Comparison of ENCODE assay signal across 13 cellular contexts in genomic region chr1:30903343-30904034, GRCh38. TPM values are rescaled to one million over a fixed set of nuclear protein-coding genes. Genes with fewer than 3 reads are reported as not detected.
DNase-seq lines count a peak whose midpoint lies in the region; TF ChIP-seq lines count a peak whose summit lies in the region.
"Had no signal": no experiment of that assay in that cellular context is flagged by ENCODE, and none has a peak within 500 bp of the region (broad histone marks: within the 10 kb centered on the region; RNA-seq: fewer than 3 reads in every experiment).

No MANE protein-coding gene starts in this region.

- no peak overlapping the region for H3K4me2 ChIP-seq in mesenchymal stem cell (ENCODE audit: low read length, poor library complexity, severe bottlenecking)

- no peaks in the 10 kb centered on the region for H3K9me3 ChIP-seq in mesenchymal stem cell (ENCODE audit: control insufficient read depth, low read length)
- H3K9me3 ChIP-seq in tibial artery, result no peaks in the 10 kb centered on the region

- H2AFZ ChIP-seq in mesenchymal stem cell (ENCODE audit: low read depth, low read length), result no peak overlapping the region

- WGBS in mesenchymal stem cell, result 66% methylated on average over 3 of the region's 8 CpGs

- peak; percentile 35 for DNase-seq in NCI-H226
- DNase-seq in dorsolateral prefrontal cortex, result no peak
- peak; percentile 63 for DNase-seq in mesenchymal stem cell
- peak in 1 of 2 donors; percentile 37 for DNase-seq in tibial artery
- no peak for DNase-seq in NCI-H82 treated with DMSO at 0.1 percent for 48 hours (lab: John Stamatoyannopoulos, UW; ENCODE audit: unreplicated experiment)
- no peak for DNase-seq in cerebellar cortex (ENCODE audit: low spot score)
- no peak for DNase-seq in NCI-H1694 treated with DMSO at 0.1 percent for 48 hours (lab: John Stamatoyannopoulos, UW)
- DNase-seq: activated CD4-positive, alpha-beta T cell treated with anti-CD3 and anti-CD28 coated beads for 4 hours; CD4-positive, alpha-beta T cell; GF-D8; NCI-H1048; stimulated activated naive CD4-positive, alpha-beta T cell treated with Interleukin-2 at 50 U/mL for 16 hours; T-cell had no signal

- H4K8ac ChIP-seq in mesenchymal stem cell (ENCODE audit: low read length), result no peak overlapping the region

- no peak overlapping the region for H2BK120ac ChIP-seq in mesenchymal stem cell (ENCODE audit: low read depth, low read length)

- TF ChIP-seq CTCF in dorsolateral prefrontal cortex (IDR thresholded peaks at IDR 0.05 in 54 of 56, conservative IDR thresholded peaks at IDR 0.05 in 2 of 56; ENCODE audit: low read depth in 1 of 56, partially characterized antibody in 56 of 56) (no peak), tibial artery (IDR thresholded peaks at IDR 0.05) (no peak)

- H3K18ac ChIP-seq in mesenchymal stem cell (ENCODE audit: low read depth in 1 of 2, low read length in 2 of 2), result no peak overlapping the region

- no peak overlapping the region for H3K4me3 ChIP-seq in dorsolateral prefrontal cortex
- no peak overlapping the region for H3K4me3 ChIP-seq in mesenchymal stem cell (ENCODE audit: insufficient read depth in 1 of 2, low read depth in 1 of 2, low read length in 2 of 2)
- no peak overlapping the region for H3K4me3 ChIP-seq in tibial artery

- no peaks in the 10 kb centered on the region for H3K27me3 ChIP-seq in dorsolateral prefrontal cortex
- H3K27me3 ChIP-seq in mesenchymal stem cell (ENCODE audit: control insufficient read depth in 1 of 2, insufficient read depth in 1 of 2, low read length in 2 of 2), result no peaks in the 10 kb centered on the region
- H3K27me3 ChIP-seq in tibial artery, result no peaks in the 10 kb centered on the region

- H3K4ac ChIP-seq in mesenchymal stem cell (ENCODE audit: low read depth in 1 of 2, low read length in 2 of 2), result no peak overlapping the region

- intact Hi-C loops in dorsolateral prefrontal cortex (cut with DNase I), result loop anchor here in 1 of 2 donors (10.0 kb wide), 1 partner anchor 49 kb away; no protein-coding TSS in a partner anchor
- intact Hi-C loops in tibial artery (cut with DNase I; ENCODE audit: low total_unique reads), result no loop called here

- peak overlapping the region in 1 of 2 experiments; percentile 45 for H2BK12ac ChIP-seq in mesenchymal stem cell (ENCODE audit: low read length in 2 of 2)

- H2BK15ac ChIP-seq in mesenchymal stem cell (ENCODE audit: low read depth, poor library complexity, severe bottlenecking), result no peak overlapping the region

- no peak overlapping the region for H3K14ac ChIP-seq in mesenchymal stem cell (ENCODE audit: low read length in 2 of 2)

- H2BK5ac ChIP-seq in mesenchymal stem cell (ENCODE audit: low read depth, low read length, poor library complexity, severe bottlenecking), result no peak overlapping the region

- H3K23ac ChIP-seq in mesenchymal stem cell (ENCODE audit: low read length in 2 of 2), result peak overlapping the region in 1 of 2 experiments; percentile 41

- no peak overlapping the region for H2AK5ac ChIP-seq in mesenchymal stem cell (ENCODE audit: low read length, severe bottlenecking)

- H3K36me3 ChIP-seq in mesenchymal stem cell (ENCODE audit: control insufficient read depth in 1 of 2, insufficient read depth in 2 of 2, low read depth in 1 of 2, low read length in 2 of 2) (peaks cover 0 to 3% of the 10 kb centered on the region in 2 experiments), tibial artery (no peaks in the 10 kb centered on the region)

- H3K79me1 ChIP-seq in mesenchymal stem cell (replicated peaks; ENCODE audit: low read length, poor library complexity, severe bottlenecking), result peaks cover 26% of the 10 kb centered on the region

- H4K91ac ChIP-seq in mesenchymal stem cell (ENCODE audit: low read length), result no peak overlapping the region

- peak overlapping the region in 42 of 59 donors; percentile 0 to 83 (median 70) for H3K27ac ChIP-seq in dorsolateral prefrontal cortex
- no peak overlapping the region for H3K27ac ChIP-seq in mesenchymal stem cell (ENCODE audit: low read length, poor library complexity, severe bottlenecking)
- H3K27ac ChIP-seq in tibial artery, result peak overlapping the region; percentile 50 to 76

- H3K9ac ChIP-seq in mesenchymal stem cell (ENCODE audit: low read length), result no peak overlapping the region

- peaks cover 30% of the 10 kb centered on the region for H3K4me1 ChIP-seq in mesenchymal stem cell (ENCODE audit: control insufficient read depth, insufficient read depth, low read depth, low read length)
- H3K4me1 ChIP-seq in tibial artery, result peaks cover 0 to 70% (median 40%) of the 10 kb centered on the region in 4 donors

RNA-seq across cellular contexts. Expression of gene SDC3, which starts 5.1 kb away (rescaled TPM):
- total RNA-seq in dorsolateral prefrontal cortex, result 100 to 1,000 TPM in 115 of 120 experiments, 10 to 100 TPM in 5; 83.7 to 243 (median 122) TPM
- polyA plus RNA-seq in mesenchymal stem cell (2013, experiment 1 of 2), result 102 TPM
- polyA plus RNA-seq in mesenchymal stem cell (2013, experiment 2 of 2), result 102 TPM

Comparison
In these comparisons a context has a peak if more than half of its experiments do, and no peak if none do; other contexts are left out.
1. DNase-seq: peak in NCI-H226 (single experiment) and mesenchymal stem cell (single experiment); none in dorsolateral prefrontal cortex (0 of 10), NCI-H82 treated with DMSO at 0.1 percent for 48 hours (single experiment), cerebellar cortex (single experiment) and NCI-H1694 treated with DMSO at 0.1 percent for 48 hours (single experiment).